19 cellular contexts compared by ENCODE assay signal in genomic region chr4:134327274-134328122, GRCh38.
"Had no signal": no experiment of that assay in that cellular context is flagged by ENCODE, and none has a peak within 500 bp of the region (broad histone marks: within the 10 kb centered on the region; RNA-seq: fewer than 3 reads in every experiment).

No MANE protein-coding gene starts in this region.

- H3K4me3 ChIP-seq: adrenal gland, ascending aorta, hepatocyte, left ventricle myocardium inferior, ovary, tibial nerve had no signal

- H3K4me2 ChIP-seq: hepatocyte had no signal

- H3K27me3 ChIP-seq: adrenal gland, ascending aorta, hepatocyte, ovary, tibial nerve had no signal

- H3K36me3 ChIP-seq: adrenal gland, ascending aorta, left ventricle myocardium inferior, ovary, tibial nerve had no signal

- H3K4me1 ChIP-seq: adrenal gland, ascending aorta, left ventricle myocardium inferior, tibial nerve had no signal

- H2AFZ ChIP-seq: hepatocyte had no signal

- ATAC-seq: activated T-helper 17 cell treated with anti-CD3 and anti-CD28 coated beads, Interleukin-2, amount 50 U/mL, for 72 hours; natural killer cell; right cardiac atrium; stimulated activated effector memory CD8-positive, alpha-beta T cell treated with anti-CD3 and anti-CD28 coated beads, Interleukin-12 subunit alpha, Interleukin-12 subunit beta, amount 100 ng/mL, for 72 hours; stimulated activated naive CD8-positive, alpha-beta T cell treated with anti-CD3 and anti-CD28 coated beads, Interleukin-15, amount 100 ng/mL, for 72 hours had no signal

- H3K27ac ChIP-seq: adrenal gland, ascending aorta, hepatocyte, left ventricle myocardium inferior, ovary, tibial nerve had no signal

- H3K79me2 ChIP-seq: hepatocyte had no signal

- H3K9me3 ChIP-seq: ascending aorta, ovary, tibial nerve had no signal

- DNase-seq: activated CD4-positive, alpha-beta T cell treated with anti-CD3 and anti-CD28 coated beads for 1 hour; activated T-cell treated with anti-CD3 and anti-CD28 coated beads, Interleukin-2, amount 50 U/mL, for 24 hours; adrenal gland; central memory CD4-positive, alpha-beta T cell; effector memory CD4-positive, alpha-beta T cell; foreskin melanocyte; immature natural killer cell; left ventricle myocardium inferior; midbrain; natural killer cell; ovary; right cardiac atrium; stimulated activated CD4-positive, alpha-beta T cell treated with anti-CD3 and anti-CD28 coated beads, Interleukin-12 subunit alpha, Interleukin-12 subunit beta, amount 100 ng/mL, for 4 hours; stimulated activated naive CD8-positive, alpha-beta T cell treated with anti-CD3 and anti-CD28 coated beads, Interleukin-15, amount 100 ng/mL, for 72 hours had no signal
